Comparison of ENCODE assay signal across 27 cellular contexts in genomic region chr1:96096138-96097011, GRCh38.
DNase-seq lines count a peak whose midpoint lies in the region; ATAC-seq and TF ChIP-seq lines count a peak whose summit lies in the region.
"Had no signal": no experiment of that assay in that cellular context is flagged by ENCODE, and none has a peak within 500 bp of the region (broad histone marks: within the 10 kb centered on the region; RNA-seq: fewer than 3 reads in every experiment).

No MANE protein-coding gene starts in this region.

- H3K27me3 ChIP-seq in body of pancreas = no peaks in the 10 kb centered on the region
- no peaks in the 10 kb centered on the region for H3K27me3 ChIP-seq in gastroesophageal sphincter
- H3K27me3 ChIP-seq: right atrium auricular region, upper lobe of right lung had no signal

- 46 to 50% methylated on average over 4 of the region's 4 CpGs for WGBS in body of pancreas, 2 donors
- WGBS in gastroesophageal sphincter (ENCODE audit: low coverage in 1 of 2), 2 donors = 67 to 83% methylated on average over 4 of the region's 4 CpGs

- H3K36me3 ChIP-seq in body of pancreas (replicated peaks in 1 of 2; ENCODE audit: insufficient read depth in 1 of 2, low read depth in 2 of 2) (no peaks in the 10 kb centered on the region), gastroesophageal sphincter (no peaks in the 10 kb centered on the region)
- H3K36me3 ChIP-seq: right atrium auricular region, upper lobe of right lung had no signal

- intact Hi-C loops in body of pancreas (cut with DNase I) = no loop called here

- TF ChIP-seq POLR2A in body of pancreas (IDR thresholded peaks at IDR 0.05) (no peak), gastroesophageal sphincter (IDR thresholded peaks at IDR 0.05) (no peak)

- H3K9me3 ChIP-seq in body of pancreas (no peaks in the 10 kb centered on the region), gastroesophageal sphincter (no peaks in the 10 kb centered on the region)
- H3K9me3 ChIP-seq: right atrium auricular region, upper lobe of right lung had no signal

- H3K27ac ChIP-seq in body of pancreas = no peak overlapping the region
- H3K27ac ChIP-seq in caudate nucleus (ENCODE audit: low read depth, low read length) = no peak overlapping the region
- H3K27ac ChIP-seq in gastroesophageal sphincter = no peak overlapping the region
- H3K27ac ChIP-seq: KMS-11, parathyroid adenoma, PC-9, right atrium auricular region, upper lobe of right lung had no signal

- H3K4me1 ChIP-seq in body of pancreas (no peaks in the 10 kb centered on the region), gastroesophageal sphincter (no peaks in the 10 kb centered on the region)
- H3K4me1 ChIP-seq: parathyroid adenoma, right atrium auricular region, upper lobe of right lung had no signal

- DNase-seq in DMS79 treated with DMSO at 0.1 percent for 48 hours (lab: John Stamatoyannopoulos, UW) (peak; percentile 63), NCI-H1105 treated with DMSO at 0.1 percent for 48 hours (lab: John Stamatoyannopoulos, UW) (peak; percentile 95), NCI-H69 (lab: John Stamatoyannopoulos, UW) (peak; percentile 86), fibroblast of peridontal ligament (ENCODE audit: extremely low read depth) (peak; percentile 11), body of pancreas (no peak), hepatic stellate cell (ENCODE audit: low spot score) (no peak), caudate nucleus (lab: John Stamatoyannopoulos, UW) (no peak)
- DNase-seq: activated CD4-positive, alpha-beta memory T cell treated with anti-CD3 and anti-CD28 coated beads, Interleukin-2, amount 10 ng/mL, durations not matched to agents 7 days and 5 days; activated CD4-positive, alpha-beta T cell treated with anti-CD3 and anti-CD28 coated beads for 1 hour; activated CD8-positive, alpha-beta memory T cell treated with anti-CD3 and anti-CD28 coated beads, Interleukin-2, amount 50 U/mL, for 4 hours; activated naive CD4-positive, alpha-beta T cell treated with Interleukin-2 at 50 U/mL for 16 hours; cerebellar nuclear complex; DMS153; MM.1S; NCI-H187 treated with DMSO at 0.1 percent for 48 hours; NCI-H345; NK-92 treated with Interleukin-12 subunit alpha and Interleukin-12 subunit beta, amount 100 ng/mL, for 24 hours; PC-9; small intestine; stimulated activated naive CD4-positive, alpha-beta T cell; T-helper 2 cell; upper lobe of right lung had no signal

- H3K4me3 ChIP-seq in body of pancreas = no peak overlapping the region
- H3K4me3 ChIP-seq in gastroesophageal sphincter = no peak overlapping the region
- H3K4me3 ChIP-seq: PC-9, right atrium auricular region, upper lobe of right lung had no signal

- TF ChIP-seq EP300 in gastroesophageal sphincter (IDR thresholded peaks at IDR 0.05) = no peak

- no peak for ATAC-seq in body of pancreas
- ATAC-seq in gastroesophageal sphincter = no peak
- ATAC-seq: Right ventricle myocardium inferior, upper lobe of right lung had no signal

- no peak for TF ChIP-seq CTCF in body of pancreas (IDR thresholded peaks at IDR 0.05)
- TF ChIP-seq CTCF in gastroesophageal sphincter (IDR thresholded peaks at IDR 0.05) = no peak

Comparison
In these comparisons a context has a peak if more than half of its experiments do, and no peak if none do; other contexts are left out.
1. DNase-seq: peak in DMS79 treated with DMSO at 0.1 percent for 48 hours (single experiment), NCI-H1105 treated with DMSO at 0.1 percent for 48 hours (single experiment), NCI-H69 (single experiment) and fibroblast of peridontal ligament (single experiment); none in body of pancreas (0 of 4), hepatic stellate cell (single experiment) and caudate nucleus (0 of 61).